ENCODE assay signal across 19 cellular contexts in genomic region chr1:191579019-191579418, GRCh38.
"Had no signal": no experiment of that assay in that cellular context is flagged by ENCODE, and none has a peak within 500 bp of the region (broad histone marks: within the 10 kb centered on the region; RNA-seq: fewer than 3 reads in every experiment).

No MANE protein-coding gene starts in this region.

- DNase-seq: activated CD4-positive, alpha-beta T cell treated with anti-CD3 and anti-CD28 coated beads for 4 hours; activated CD8-positive, alpha-beta T cell treated with anti-CD3 and anti-CD28 coated beads for 36 hours; activated effector memory CD4-positive, alpha-beta T cell treated with Interleukin-2 at 50 U/mL for 16 hours; activated T-cell treated with anti-CD3 and anti-CD28 coated beads, Interleukin-2, amount 50 U/mL, for 4 hours; body of pancreas; effector memory CD8-positive, alpha-beta T cell; hypothalamus; kidney; mesendoderm; natural killer cell; posterior cingulate gyrus; small intestine; stimulated activated CD4-positive, alpha-beta T cell treated with anti-CD3 and anti-CD28 coated beads, Interleukin-4, amount 100 ng/mL, for 24 hours; stimulated activated naive CD4-positive, alpha-beta T cell; substantia nigra; T-helper 17 cell had no signal

- H3K27ac ChIP-seq: body of pancreas, epithelial cell of prostate, tibial nerve had no signal

- ATAC-seq: activated CD8-positive, alpha-beta T cell treated with anti-CD3 and anti-CD28 coated beads for 36 hours; activated T-cell treated with anti-CD3 and anti-CD28 coated beads, Interleukin-2, amount 50 U/mL, for 4 hours; body of pancreas; effector memory CD8-positive, alpha-beta T cell; natural killer cell; T-helper 17 cell; WTC11 had no signal

- H3K27me3 ChIP-seq: body of pancreas, tibial nerve had no signal

- H3K4me3 ChIP-seq: body of pancreas, tibial nerve had no signal

- H3K36me3 ChIP-seq: tibial nerve had no signal

- H3K9me3 ChIP-seq: body of pancreas, tibial nerve had no signal

- H3K4me1 ChIP-seq: body of pancreas had no signal
